ENCODE assay signal across 1 cellular context in the genomic region with DNA sequence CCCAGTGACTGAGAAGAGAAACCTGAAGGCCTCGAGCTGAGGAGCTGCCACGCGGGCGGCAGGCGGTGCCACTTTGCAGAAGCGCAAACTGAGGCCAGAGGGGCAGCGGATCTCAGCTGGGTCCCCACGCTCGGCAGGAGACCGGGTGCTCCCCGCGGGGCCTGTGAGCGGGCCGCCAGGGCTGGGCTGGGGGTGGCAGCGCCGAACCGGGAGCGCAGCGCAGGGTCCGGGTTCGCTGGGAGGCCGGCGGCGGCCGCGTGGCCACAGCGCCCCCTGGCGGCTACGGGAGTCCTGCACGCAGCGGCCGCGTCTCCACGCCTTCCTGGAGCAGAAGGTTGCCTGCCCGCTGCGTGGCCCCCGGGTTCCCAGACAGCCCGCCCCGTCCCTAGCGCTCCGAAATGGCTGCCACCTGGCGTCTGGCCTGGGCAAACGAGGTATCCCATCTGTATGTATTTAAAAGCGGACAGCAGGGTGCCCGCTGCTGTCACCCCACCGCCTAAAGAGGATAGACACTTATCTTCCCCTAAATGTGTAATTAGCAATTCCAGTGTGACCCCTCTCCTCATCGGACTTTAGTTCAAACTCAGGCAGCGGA.
TF ChIP-seq lines count a peak whose summit lies in the region.

No MANE protein-coding gene starts in this region.

TF ChIP-seq in HepG2, 621 proteins besides CTCF, POLR2A, EP300 and RAD21 (continued from another document and continues in another):
- TF ChIP-seq, protein P1, sequence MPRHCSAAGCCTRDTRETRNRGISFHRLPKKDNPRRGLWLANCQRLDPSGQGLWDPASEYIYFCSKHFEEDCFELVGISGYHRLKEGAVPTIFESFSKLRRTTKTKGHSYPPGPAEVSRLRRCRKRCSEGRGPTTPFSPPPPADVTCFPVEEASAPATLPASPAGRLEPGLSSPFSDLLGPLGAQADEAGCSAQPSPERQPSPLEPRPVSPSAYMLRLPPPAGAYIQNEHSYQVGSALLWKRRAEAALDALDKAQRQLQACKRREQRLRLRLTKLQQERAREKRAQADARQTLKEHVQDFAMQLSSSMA (CRISPR knock-in tag; IDR thresholded peaks at IDR 0.05): no peak
- no peak for TF ChIP-seq ATF7 (IDR thresholded peaks at IDR 0.05)
- TF ChIP-seq ATF7 (CRISPR knock-in tag; IDR thresholded peaks at IDR 0.05): no peak
- TF ChIP-seq POGK (CRISPR knock-in tag; conservative IDR thresholded peaks at IDR 0.05): peak; percentile 69; the same call in 1 of the 2 replicates
- TF ChIP-seq, protein P2, sequence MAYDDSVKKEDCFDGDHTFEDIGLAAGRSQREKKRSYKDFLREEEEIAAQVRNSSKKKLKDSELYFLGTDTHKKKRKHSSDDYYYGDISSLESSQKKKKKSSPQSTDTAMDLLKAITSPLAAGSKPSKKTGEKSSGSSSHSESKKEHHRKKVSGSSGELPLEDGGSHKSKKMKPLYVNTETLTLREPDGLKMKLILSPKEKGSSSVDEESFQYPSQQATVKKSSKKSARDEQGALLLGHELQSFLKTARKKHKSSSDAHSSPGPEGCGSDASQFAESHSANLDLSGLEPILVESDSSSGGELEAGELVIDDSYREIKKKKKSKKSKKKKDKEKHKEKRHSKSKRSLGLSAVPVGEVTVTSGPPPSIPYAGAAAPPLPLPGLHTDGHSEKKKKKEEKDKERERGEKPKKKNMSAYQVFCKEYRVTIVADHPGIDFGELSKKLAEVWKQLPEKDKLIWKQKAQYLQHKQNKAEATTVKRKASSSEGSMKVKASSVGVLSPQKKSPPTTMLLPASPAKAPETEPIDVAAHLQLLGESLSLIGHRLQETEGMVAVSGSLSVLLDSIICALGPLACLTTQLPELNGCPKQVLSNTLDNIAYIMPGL (CRISPR knock-in tag; IDR thresholded peaks at IDR 0.05; ENCODE audit: borderline replicate concordance in 1 of 2, low read depth in 1 of 2): peak in 1 of 2 experiments; percentile 81; a peak in 2 of 4 replicates
- TF ChIP-seq NAIF1 (CRISPR knock-in tag; IDR thresholded peaks at IDR 0.05; ENCODE audit: borderline replicate concordance): no peak
- peak; percentile 48; the same call in 1 of the 2 replicates for TF ChIP-seq BCL3 (CRISPR knock-in tag; IDR thresholded peaks at IDR 0.05)
- TF ChIP-seq KLF12 (CRISPR knock-in tag; IDR thresholded peaks at IDR 0.05; ENCODE audit: borderline replicate concordance): 0 out of 2 replicates have a peak, but pooled peaks have one; percentile 50
- TF ChIP-seq ZNF782 (CRISPR knock-in tag; IDR thresholded peaks at IDR 0.05; ENCODE audit: borderline replicate concordance): peak; percentile 43
- TF ChIP-seq, protein P3, sequence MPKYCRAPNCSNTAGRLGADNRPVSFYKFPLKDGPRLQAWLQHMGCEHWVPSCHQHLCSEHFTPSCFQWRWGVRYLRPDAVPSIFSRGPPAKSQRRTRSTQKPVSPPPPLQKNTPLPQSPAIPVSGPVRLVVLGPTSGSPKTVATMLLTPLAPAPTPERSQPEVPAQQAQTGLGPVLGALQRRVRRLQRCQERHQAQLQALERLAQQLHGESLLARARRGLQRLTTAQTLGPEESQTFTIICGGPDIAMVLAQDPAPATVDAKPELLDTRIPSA (CRISPR knock-in tag; IDR thresholded peaks at IDR 0.05; ENCODE audit: borderline replicate concordance): 0 out of 2 replicates have a peak, but pooled peaks have one; percentile 35
- no peak for TF ChIP-seq CBFB (CRISPR knock-in tag; IDR thresholded peaks at IDR 0.05)
- no peak for TF ChIP-seq E2F2 (CRISPR knock-in tag; IDR thresholded peaks at IDR 0.05; ENCODE audit: borderline replicate concordance)
- no peak for TF ChIP-seq RBAK (CRISPR knock-in tag; IDR thresholded peaks at IDR 0.05)
- TF ChIP-seq ZNF329 (CRISPR knock-in tag; IDR thresholded peaks at IDR 0.05; ENCODE audit: low read depth): no peak
- no peak for TF ChIP-seq ZNF605 (CRISPR knock-in tag; IDR thresholded peaks at IDR 0.05)
- TF ChIP-seq, protein P4, sequence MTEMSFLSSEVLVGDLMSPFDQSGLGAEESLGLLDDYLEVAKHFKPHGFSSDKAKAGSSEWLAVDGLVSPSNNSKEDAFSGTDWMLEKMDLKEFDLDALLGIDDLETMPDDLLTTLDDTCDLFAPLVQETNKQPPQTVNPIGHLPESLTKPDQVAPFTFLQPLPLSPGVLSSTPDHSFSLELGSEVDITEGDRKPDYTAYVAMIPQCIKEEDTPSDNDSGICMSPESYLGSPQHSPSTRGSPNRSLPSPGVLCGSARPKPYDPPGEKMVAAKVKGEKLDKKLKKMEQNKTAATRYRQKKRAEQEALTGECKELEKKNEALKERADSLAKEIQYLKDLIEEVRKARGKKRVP (CRISPR knock-in tag; IDR thresholded peaks at IDR 0.05): no peak
- no peak for TF ChIP-seq CBX2 (IDR thresholded peaks at IDR 0.05; ENCODE audit: low read depth, low read length)
- TF ChIP-seq CBX2 (CRISPR knock-in tag; IDR thresholded peaks at IDR 0.05; ENCODE audit: low read depth): peak; percentile 85; the same call in 1 of the 2 replicates
- TF ChIP-seq CBX1 (IDR thresholded peaks at IDR 0.05; ENCODE audit: low read depth): no peak
- TF ChIP-seq NFE2L2 (IDR thresholded peaks at IDR 0.05; ENCODE audit: low read length): no peak
- peak; percentile 44; the same call in 1 of the 2 replicates for TF ChIP-seq MED1 (CRISPR knock-in tag; IDR thresholded peaks at IDR 0.05)
- TF ChIP-seq, protein P5, sequence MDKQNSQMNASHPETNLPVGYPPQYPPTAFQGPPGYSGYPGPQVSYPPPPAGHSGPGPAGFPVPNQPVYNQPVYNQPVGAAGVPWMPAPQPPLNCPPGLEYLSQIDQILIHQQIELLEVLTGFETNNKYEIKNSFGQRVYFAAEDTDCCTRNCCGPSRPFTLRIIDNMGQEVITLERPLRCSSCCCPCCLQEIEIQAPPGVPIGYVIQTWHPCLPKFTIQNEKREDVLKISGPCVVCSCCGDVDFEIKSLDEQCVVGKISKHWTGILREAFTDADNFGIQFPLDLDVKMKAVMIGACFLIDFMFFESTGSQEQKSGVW (CRISPR knock-in tag; IDR thresholded peaks at IDR 0.05; ENCODE audit: borderline replicate concordance): no peak
- no peak for TF ChIP-seq ZBTB42 (CRISPR knock-in tag; IDR thresholded peaks at IDR 0.05)
- TF ChIP-seq ZNF10 (CRISPR knock-in tag; IDR thresholded peaks at IDR 0.05; ENCODE audit: borderline replicate concordance, low read depth): no peak
- TF ChIP-seq NFYB (CRISPR knock-in tag; IDR thresholded peaks at IDR 0.05): no peak
- peak; percentile 87; the same call in 1 of the 2 replicates for TF ChIP-seq NFAT5 (CRISPR knock-in tag; IDR thresholded peaks at IDR 0.05)
- no peak for TF ChIP-seq FOXK2 (IDR thresholded peaks at IDR 0.05)
- TF ChIP-seq GABPB1 (CRISPR knock-in tag; IDR thresholded peaks at IDR 0.05): peak; percentile 69; the same call in 1 of the 2 replicates
- TF ChIP-seq ZNF841 (CRISPR knock-in tag; IDR thresholded peaks at IDR 0.05; ENCODE audit: borderline replicate concordance): no peak
- peak; percentile 49 for TF ChIP-seq ZFP91 (CRISPR knock-in tag; IDR thresholded peaks at IDR 0.05; ENCODE audit: borderline replicate concordance)
- no peak for TF ChIP-seq ZGPAT (CRISPR knock-in tag; IDR thresholded peaks at IDR 0.05)
- TF ChIP-seq MAF1 (CRISPR knock-in tag; IDR thresholded peaks at IDR 0.05; ENCODE audit: borderline replicate concordance): peak; percentile 43; the same call in 1 of the 2 replicates
- no peak for TF ChIP-seq ZNF282 (IDR thresholded peaks at IDR 0.05; ENCODE audit: partially characterized antibody)
- no peak for TF ChIP-seq TAF15 (IDR thresholded peaks at IDR 0.05; ENCODE audit: low read depth, low read length, poor library complexity, severe bottlenecking)
- TF ChIP-seq WIZ (CRISPR knock-in tag; IDR thresholded peaks at IDR 0.05): no peak
- no peak for TF ChIP-seq ZNF780A (CRISPR knock-in tag; IDR thresholded peaks at IDR 0.05)
- TF ChIP-seq ZNF792 (CRISPR knock-in tag; IDR thresholded peaks at IDR 0.05): no peak
- no peak for TF ChIP-seq ZNF260 (CRISPR knock-in tag; IDR thresholded peaks at IDR 0.05; ENCODE audit: borderline replicate concordance, low read depth)
- no peak for TF ChIP-seq GTF3A (CRISPR knock-in tag; conservative IDR thresholded peaks at IDR 0.05)
- TF ChIP-seq SP140L (CRISPR knock-in tag; IDR thresholded peaks at IDR 0.05; ENCODE audit: borderline replicate concordance): no peak
- TF ChIP-seq ZNF263 (CRISPR knock-in tag; IDR thresholded peaks at IDR 0.05): peak; percentile 54; the same call in 1 of the 2 replicates
- TF ChIP-seq ZFAT (CRISPR knock-in tag; conservative IDR thresholded peaks at IDR 0.05): no peak
- TF ChIP-seq ELF3 (CRISPR knock-in tag; IDR thresholded peaks at IDR 0.05): peak; percentile 35; the same call in 1 of the 2 replicates
